In genomic region chr6:148817689-148818088, GRCh38 we compare ENCODE assay signal across 1 cellular context.
TF ChIP-seq lines count a peak whose summit lies in the region.

No MANE protein-coding gene starts in this region.

TF ChIP-seq in H1, 55 proteins besides CTCF, POLR2A, EP300 and RAD21:
- TF ChIP-seq BRCA1 (IDR thresholded peaks at IDR 0.05; ENCODE audit: low read depth, low read length) (no peak), SAP30 (IDR thresholded peaks at IDR 0.05; ENCODE audit: insufficient read depth, insufficient replicate concordance, low read length) (no peak), CHD7 (IDR thresholded peaks at IDR 0.05; ENCODE audit: insufficient replicate concordance, low read length) (no peak), CHD2 (IDR thresholded peaks at IDR 0.05; ENCODE audit: low read length) (no peak), JUND (IDR thresholded peaks at IDR 0.05; ENCODE audit: low read length) (no peak), SRF (IDR thresholded peaks at IDR 0.05; ENCODE audit: low read depth, low read length) (no peak), POLR2AphosphoS5 (IDR thresholded peaks at IDR 0.05; ENCODE audit: low read depth, low read length) (no peak)
